7 cellular contexts compared by ENCODE assay signal in genomic region chr7:6636741-6637543, GRCh38. TPM values are rescaled to one million over a fixed set of nuclear protein-coding genes. Genes with fewer than 3 reads are reported as not detected.
DNase-seq lines count a peak whose midpoint lies in the region; ATAC-seq, FAIRE-seq and TF ChIP-seq lines count a peak whose summit lies in the region.

ZNF316 (plus strand) TSS chr7:6637318; CDS start chr7:6642410, 5,092 bp downstream.

- H3K4me1 ChIP-seq in HCT116 (ENCODE audit: control insufficient read depth in 1 of 2, insufficient read depth in 2 of 2, low read length in 2 of 2) (peaks cover 2 to 17% of the 10 kb centered on the region in 2 experiments; a peak in 2 of 4 replicates), H1 (replicated peaks in 1 of 4; ENCODE audit: control insufficient read depth in 3 of 4, insufficient read depth in 4 of 4, low read length in 3 of 4) (peaks cover 0 to 9% (median 2%) of the 10 kb centered on the region in 4 experiments; a peak in 3 of 7 replicates), mesodermal cell (ENCODE audit: control insufficient read depth, insufficient read depth, low read length, poor library complexity, severe bottlenecking) (peaks cover 4% of the 10 kb centered on the region)

- peaks cover 2 to 14% of the 10 kb centered on the region in 2 experiments; a peak in 2 of 4 replicates for H3K36me3 ChIP-seq in HCT116 (ENCODE audit: control insufficient read depth in 1 of 2, insufficient read depth in 2 of 2, low read length in 2 of 2)
- H3K36me3 ChIP-seq in H1 (ENCODE audit: control insufficient read depth in 2 of 4, insufficient read depth in 4 of 4, low read length in 3 of 4), result no peaks in the 10 kb centered on the region; a peak in 1 of 8 replicates
- H3K36me3 ChIP-seq in mesodermal cell (ENCODE audit: control insufficient read depth, insufficient read depth, low read length), result peaks cover 31% of the 10 kb centered on the region

- no peak within 1 kb of the TSS for H4K91ac ChIP-seq in H1 (replicated peaks; ENCODE audit: insufficient read length, low read length)

- H3K9me3 ChIP-seq in HCT116 (ENCODE audit: control insufficient read depth in 1 of 2, insufficient read depth in 1 of 2, low read depth in 1 of 2, low read length in 2 of 2) (no peaks in the 10 kb centered on the region), H1 (ENCODE audit: insufficient read depth in 2 of 2, low read depth in 1 of 2, low read length in 1 of 2) (no peaks in the 10 kb centered on the region), mesodermal cell (ENCODE audit: control insufficient read depth, low read length) (no peaks in the 10 kb centered on the region)

- peak within 1 kb of the TSS; percentile 30 for H3K56ac ChIP-seq in H1 (replicated peaks; ENCODE audit: insufficient read length, low read depth, low read length)

- peaks cover 6% of the 10 kb centered on the region for H3K9me3 Mint-ChIP-seq in activated CD8-positive, alpha-beta T cell treated with anti-CD3 and anti-CD28 coated beads for 36 hours

- no peaks in the 10 kb centered on the region; the same call in 1 of the 2 replicates for H3K23me2 ChIP-seq in H1 (ENCODE audit: low read depth, low read length)

- H2AFZ ChIP-seq in HCT116 (ENCODE audit: low read depth, low read length, poor library complexity, severe bottlenecking), result no peak within 1 kb of the TSS
- H2AFZ ChIP-seq in H1 (ENCODE audit: low read length), result no peak within 1 kb of the TSS; the same call in 1 of the 2 replicates

- in situ Hi-C loops in GM13977 (cut with MboI; ENCODE audit: low pct_unique_long_range_greater_than_20kb, low sequenced_read_pairs, unreplicated experiment), result no loop called here

- TF ChIP-seq RAD21 in HCT116 (IDR thresholded peaks at IDR 0.05; ENCODE audit: low read depth) (no peak), H1 (IDR thresholded peaks at IDR 0.05 in 1 of 2, conservative IDR thresholded peaks at IDR 0.05 in 1 of 2; ENCODE audit: low read depth in 2 of 2, low read length in 2 of 2) (no peak)

- H3K27me3 ChIP-seq in HCT116 (ENCODE audit: insufficient read depth, low read length) (no peaks in the 10 kb centered on the region), H1 (replicated peaks in 1 of 4; ENCODE audit: control insufficient read depth in 3 of 4, extremely low read depth in 1 of 4, insufficient read depth in 3 of 4, low read length in 3 of 4) (no peaks in the 10 kb centered on the region)

- H3K4me3 Mint-ChIP-seq in activated CD8-positive, alpha-beta T cell treated with anti-CD3 and anti-CD28 coated beads for 36 hours, result peak within 1 kb of the TSS; percentile 74

- no peaks in the 10 kb centered on the region for H4K20me1 ChIP-seq in HCT116 (ENCODE audit: insufficient read depth)
- peaks cover 0 to 7% of the 10 kb centered on the region in 2 experiments for H4K20me1 ChIP-seq in H1 (replicated peaks in 1 of 2; ENCODE audit: control insufficient read depth in 1 of 2, insufficient read depth in 2 of 2, low read length in 2 of 2)

- peak within 1 kb of the TSS; percentile 29 for H4K5ac ChIP-seq in H1 (ENCODE audit: insufficient read length, low read depth, low read length)

- intact Hi-C loops in HCT116 (cut with micrococcal nuclease), result no loop called here
- intact Hi-C loops in activated CD8-positive, alpha-beta T cell treated with anti-CD3 and anti-CD28 coated beads for 36 hours (cut with micrococcal nuclease), result no loop called here

- CTCF ChIA-PET in HCT116 (lab: Charles Lee), result no interaction called here
- CTCF ChIA-PET in activated CD8-positive, alpha-beta T cell treated with anti-CD3 and anti-CD28 coated beads for 36 hours (lab: Charles Lee), result interaction anchor here (1.3 kb wide), 1 partner anchor 47 kb away, joined by 4 read pairs; the partner anchor contains the start of gene INTS15
- CTCF ChIA-PET in H1 (lab: Charles Lee; ENCODE audit: partially characterized antibody), result no interaction called here

- peak within 1 kb of the TSS; percentile 74 for H3K9ac ChIP-seq in HCT116 (ENCODE audit: low read length)
- peak within 1 kb of the TSS in 1 of 4 experiments; percentile 24; a peak in 2 of 7 replicates for H3K9ac ChIP-seq in H1 (replicated peaks in 1 of 4; ENCODE audit: extremely low read depth in 1 of 4, low read depth in 3 of 4, low read length in 3 of 4)

- H2AK5ac ChIP-seq in H1 (ENCODE audit: low read depth, low read length), result no peak within 1 kb of the TSS

- H2BK15ac ChIP-seq in H1 (ENCODE audit: low read length), result no peak within 1 kb of the TSS

- no peak for FAIRE-seq in H1 (lab: Jason Lieb, UNC)

- H3K27ac Mint-ChIP-seq in activated CD8-positive, alpha-beta T cell treated with anti-CD3 and anti-CD28 coated beads for 36 hours, result peak within 1 kb of the TSS; percentile 87

- H3K79me2 ChIP-seq in HCT116 (ENCODE audit: insufficient read depth, low read length), result peaks cover 44% of the 10 kb centered on the region
- no peaks in the 10 kb centered on the region for H3K79me2 ChIP-seq in H1 (ENCODE audit: control insufficient read depth in 1 of 2, insufficient read depth in 2 of 2, low read length in 2 of 2)

- RAD21 ChIA-PET in HCT116 (lab: Charles Lee; ENCODE audit: low non-redundant PET in 1 of 2, low total read pairs in 2 of 2, uncharacterized antibody in 2 of 2, unreplicated experiment in 2 of 2), result no interaction called here

- H3K23ac ChIP-seq in H1 (ENCODE audit: insufficient read length), result no peak within 1 kb of the TSS

- H3K36me3 Mint-ChIP-seq in activated CD8-positive, alpha-beta T cell treated with anti-CD3 and anti-CD28 coated beads for 36 hours (ENCODE audit: low read depth), result peaks cover 25% of the 10 kb centered on the region

- no TSS peak for BruUV-seq in HCT116 (replicated peaks; lab: Mats Ljungman, UMichigan)

- H3K4me3 ChIP-seq in HCT116 (replicated peaks in 1 of 2; ENCODE audit: low read depth in 1 of 2, low read length in 2 of 2) (peak within 1 kb of the TSS; percentile 65 to 82), NB4 (ENCODE audit: low read depth, low read length) (peak within 1 kb of the TSS; percentile 70), H1 (ENCODE audit: extremely low read depth in 1 of 4, insufficient read depth in 2 of 4, low read depth in 3 of 4, low read length in 4 of 4) (peak within 1 kb of the TSS; percentile 49 to 71 (median 60)), mesodermal cell (ENCODE audit: extremely low read depth, insufficient read depth, low read length, poor library complexity, severe bottlenecking) (peak within 1 kb of the TSS; percentile 60)

- no peak within 1 kb of the TSS for H3K14ac ChIP-seq in H1 (ENCODE audit: insufficient read length)

- 1% methylated on average over 32 of the region's 104 CpGs; no CpG with 5 or more reads in 1 of the 2 experiments for WGBS in H1 (ENCODE audit: extremely low coverage in 1 of 2, insufficient coverage in 1 of 2, insufficient read length in 1 of 2, insufficient replicate concordance in 2 of 2, low coverage in 1 of 2, low lambda C conversion rate in 2 of 2, missing lambda C conversion rate in 1 of 2), 2 experiments
- 5 to 6% methylated on average over 63 to 68 of the region's 104 CpGs for WGBS in mesodermal cell (ENCODE audit: insufficient coverage in 2 of 2), 2 experiments

- H3K4ac ChIP-seq in H1 (replicated peaks; ENCODE audit: insufficient read length, low read depth, low read length), result peak within 1 kb of the TSS; percentile 23

- H3K4me1 Mint-ChIP-seq in activated CD8-positive, alpha-beta T cell treated with anti-CD3 and anti-CD28 coated beads for 36 hours (ENCODE audit: low read depth), result peaks cover 24% of the 10 kb centered on the region

- ATAC-seq in HCT116, result peak; percentile 56
- ATAC-seq in activated CD8-positive, alpha-beta T cell treated with anti-CD3 and anti-CD28 coated beads for 36 hours, result peak; percentile 37

- H3K9me2 ChIP-seq in HCT116 (ENCODE audit: insufficient read depth), result no peaks in the 10 kb centered on the region

- H2BK5ac ChIP-seq in H1 (ENCODE audit: low read depth, low read length), result 0 out of 2 replicates have a peak within 1 kb of the TSS, but pooled peaks have one; percentile 35

- H3K4me2 ChIP-seq in HCT116 (ENCODE audit: low read length), result peak within 1 kb of the TSS; percentile 94
- H3K4me2 ChIP-seq in H1 (ENCODE audit: insufficient read depth in 1 of 2, low read depth in 2 of 2, low read length in 2 of 2), result peak within 1 kb of the TSS; percentile 54 to 78

- DNase-seq in GM13977 (ENCODE audit: low spot score) (peak; percentile 97), HCT116 (ENCODE audit: low read depth, low spot score) (no peak), NB4 (ENCODE audit: low read depth) (peak; percentile 65), H1 (ENCODE audit: low read depth in 1 of 2, low spot score in 2 of 2) (no peak)
- DNase-seq in activated CD8-positive, alpha-beta T cell treated with anti-CD3 and anti-CD28 coated beads for 36 hours, result peak; percentile 55
- peak; percentile 52 for DNase-seq in stimulated activated CD8-positive, alpha-beta memory T cell treated with anti-CD3 and anti-CD28 coated beads, Interleukin-15, amount 100 ng/mL, for 24 hours (ENCODE audit: low read depth)

- H3K18ac ChIP-seq in H1 (ENCODE audit: extremely low read depth, low read length), result peak within 1 kb of the TSS; percentile 32

- TF ChIP-seq POLR2A in HCT116 (IDR thresholded peaks at IDR 0.05; ENCODE audit: borderline replicate concordance, extremely low read depth, insufficient read depth, insufficient read length), result no peak
- no peak for TF ChIP-seq POLR2A in NB4 (IDR thresholded peaks at IDR 0.05; ENCODE audit: extremely low read depth, insufficient read length)
- TF ChIP-seq POLR2A in H1 (IDR thresholded peaks at IDR 0.05; ENCODE audit: control extremely low read depth in 1 of 2, low read depth in 2 of 2, low read length in 2 of 2), result no peak

- POLR2A ChIA-PET in HCT116 (lab: Charles Lee), result no interaction called here
- POLR2A ChIA-PET in activated CD8-positive, alpha-beta T cell treated with anti-CD3 and anti-CD28 coated beads for 36 hours (lab: Charles Lee), result interaction anchor here (1.1 to 2.0 kb wide), 2 partner anchors 15 to 47 kb away, joined by 3 to 5 read pairs; partner anchors contain the start of gene INTS15
- POLR2A ChIA-PET in H1 (lab: Charles Lee; ENCODE audit: partially characterized antibody), result no interaction called here

- peaks cover 5% of the 10 kb centered on the region; the same call in 1 of the 2 replicates for H3K79me1 ChIP-seq in H1 (ENCODE audit: low read depth, low read length)

- no peak for TF ChIP-seq EP300 in H1 (IDR thresholded peaks at IDR 0.05; ENCODE audit: borderline replicate concordance in 1 of 2, low read depth in 2 of 2, low read length in 2 of 2)

- H2BK120ac ChIP-seq in H1 (replicated peaks; ENCODE audit: low read depth, low read length), result no peak within 1 kb of the TSS

- no peak within 1 kb of the TSS for H2BK20ac ChIP-seq in H1 (ENCODE audit: low read length)

- no peaks in the 10 kb centered on the region for H3K27me3 Mint-ChIP-seq in activated CD8-positive, alpha-beta T cell treated with anti-CD3 and anti-CD28 coated beads for 36 hours

- no peak within 1 kb of the TSS for H2BK12ac ChIP-seq in H1 (ENCODE audit: low read depth, low read length)

- H3K27ac ChIP-seq in HCT116 (ENCODE audit: low read depth, low read length) (peak within 1 kb of the TSS; percentile 79), H1 (ENCODE audit: low read depth, low read length) (no peak within 1 kb of the TSS), mesodermal cell (ENCODE audit: low read depth, low read length, severe bottlenecking) (no peak within 1 kb of the TSS)

- no peak for TF ChIP-seq CTCF in GM13977 (IDR thresholded peaks at IDR 0.05; ENCODE audit: extremely low read depth, insufficient read depth, missing control alignments)
- TF ChIP-seq CTCF in HCT116 (IDR thresholded peaks at IDR 0.05 in 2 of 3, conservative IDR thresholded peaks at IDR 0.05 in 1 of 3; ENCODE audit: borderline replicate concordance in 1 of 3, insufficient read depth in 1 of 3, low read depth in 2 of 3, low read length in 2 of 3), result no peak
- TF ChIP-seq CTCF in NB4 (IDR thresholded peaks at IDR 0.05; ENCODE audit: low read depth, low read length), result no peak
- no peak for TF ChIP-seq CTCF in activated CD8-positive, alpha-beta T cell treated with anti-CD3 and anti-CD28 coated beads for 36 hours (IDR thresholded peaks at IDR 0.05)
- TF ChIP-seq CTCF in H1 (IDR thresholded peaks at IDR 0.05; ENCODE audit: control extremely low read depth in 1 of 3, insufficient read depth in 1 of 3, low read depth in 1 of 3, low read length in 3 of 3), result no peak

- H4K8ac ChIP-seq in H1 (ENCODE audit: extremely low read depth, insufficient read depth, low read length), result no peak within 1 kb of the TSS; the same call in 1 of the 2 replicates

RNA-seq across cellular contexts. Expression of gene ZNF316, which starts in this region (rescaled TPM):
- 25.0 TPM for total RNA-seq in HCT116 (2021; ENCODE audit: unreplicated experiment)
- 13.3 and 14.2 TPM in 2 replicates for polyA plus RNA-seq in HCT116 (2012)
- total RNA-seq in activated CD8-positive, alpha-beta T cell treated with anti-CD3 and anti-CD28 coated beads for 36 hours, result 10 to 100 TPM; 17.7 to 18.8 TPM
- 13.7 and 15.5 TPM in 2 replicates for total RNA-seq in H1 (2021; fragmentation: NEBNext Ultra II Directional; extraction: Animal tissue kit (Norgen Biotek cat#: 25700))
- polyA plus RNA-seq in H1 (2011; rRNA removed), result 3.6 and 6.3 TPM in 2 replicates
- 5.4 TPM for polyA plus RNA-seq in H1 (2011; cell fraction: cytosol; rRNA removed)
- polyA plus RNA-seq in H1 (2011; cell fraction: nucleus; rRNA removed), result 12.3 TPM
- polyA plus RNA-seq in H1 (2012, experiment 1 of 2), result 7.2 to 11.4 TPM (median 10.5 TPM) in 4 replicates
- 4.4 TPM for polyA plus RNA-seq in H1 (2012, experiment 2 of 2)
- 4.5 TPM for polyA plus RNA-seq in H1 (2013, experiment 1 of 2)
- 4.4 TPM for polyA plus RNA-seq in H1 (2013, experiment 2 of 2)
- 1.4 and 3.9 TPM in 2 replicates for polyA minus RNA-seq in H1 (2011; rRNA and poly(A)+ RNA removed)
- 5.4 TPM for polyA minus RNA-seq in H1 (2011; cell fraction: cytosol; rRNA and poly(A)+ RNA removed)
- 4.3 TPM for polyA minus RNA-seq in H1 (2011; cell fraction: nucleus; rRNA and poly(A)+ RNA removed)
- 17.3 TPM for polyA plus RNA-seq in mesodermal cell (2013, experiment 1 of 2)
- 14.0 TPM for polyA plus RNA-seq in mesodermal cell (2013, experiment 2 of 2)

Comparison
In these comparisons a context has a peak if more than half of its experiments do, and no peak if none do; other contexts are left out.
1. DNase-seq: peak in GM13977 (single experiment), NB4 (single experiment), activated CD8-positive, alpha-beta T cell treated with anti-CD3 and anti-CD28 coated beads for 36 hours (single experiment) and stimulated activated CD8-positive, alpha-beta memory T cell treated with anti-CD3 and anti-CD28 coated beads, Interleukin-15, amount 100 ng/mL, for 24 hours (single experiment); none in HCT116 (single experiment) and H1 (0 of 2).
2. Peak in every context shown above with its lines, with median percentiles within 50 percentile points of each other: H3K4me3 ChIP-seq.